In the genomic region with DNA sequence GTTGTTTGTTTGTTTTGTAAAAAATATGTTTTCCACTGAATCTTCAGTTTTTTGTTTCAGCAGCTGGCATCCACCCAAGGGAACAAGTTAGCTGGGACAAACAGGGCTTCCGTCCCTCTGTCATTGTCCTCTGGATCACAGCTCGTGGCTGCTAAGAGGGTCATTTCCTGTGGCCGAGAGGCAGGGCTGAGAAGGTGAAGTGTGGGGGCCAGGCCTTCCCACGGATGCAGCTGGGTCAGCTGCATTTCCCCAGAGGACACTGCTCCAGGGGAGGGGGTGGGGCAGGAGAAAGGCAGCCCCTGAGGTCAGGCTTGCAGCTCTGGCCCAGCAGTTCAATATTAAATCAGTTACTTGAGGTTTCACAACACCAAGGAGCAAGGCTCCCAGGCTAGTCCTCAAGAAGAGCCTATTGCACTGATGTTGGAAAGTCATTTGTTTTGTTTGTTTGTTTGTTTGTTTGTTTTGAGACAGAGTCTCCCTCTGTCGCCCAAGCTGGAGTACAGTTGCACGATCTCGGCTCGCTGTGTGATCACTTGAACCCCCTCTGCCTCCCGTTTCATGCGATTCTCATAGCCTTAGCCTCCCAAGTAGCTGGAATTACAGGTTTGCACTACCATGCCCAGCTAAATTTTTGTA, we compare ENCODE assay signal across 8 cellular contexts. TPM values are rescaled to one million over a fixed set of nuclear protein-coding genes. Genes with fewer than 3 reads are reported as not detected.
DNase-seq lines count a peak whose midpoint lies in the region; ATAC-seq and TF ChIP-seq lines count a peak whose summit lies in the region.

No MANE protein-coding gene starts in this region.

- no peak overlapping the region for H2BK15ac ChIP-seq in H9 (ENCODE audit: low read depth, low read length)

- no peak overlapping the region for H3K4me3 ChIP-seq in effector memory CD4-positive, alpha-beta T cell (ENCODE audit: insufficient read depth, low read depth, low read length, poor library complexity, severe bottlenecking)
- no peak overlapping the region for H3K4me3 ChIP-seq in PC-3 (ENCODE audit: low read length)

- H3K27ac ChIP-seq in H9 (ENCODE audit: insufficient read length, low read depth, low read length) (no peak overlapping the region), PC-3 (ENCODE audit: low read length) (no peak overlapping the region)
- H3K27ac ChIP-seq in effector memory CD4-positive, alpha-beta T cell (ENCODE audit: insufficient read depth, low read length, poor library complexity, severe bottlenecking) = no peak overlapping the region

- H4K91ac ChIP-seq in H9 (ENCODE audit: insufficient read length, low read depth, low read length) = no peak overlapping the region

- no peak overlapping the region for H2BK5ac ChIP-seq in H9 (ENCODE audit: insufficient read length, low read length)

- no peak overlapping the region for H3K56ac ChIP-seq in H9 (ENCODE audit: insufficient read length, low read depth, low read length)

- H3K4me1 Mint-ChIP-seq in H9 (peaks cover 17 to 22% of the 10 kb centered on the region in 2 experiments), brain (peaks cover 16% of the 10 kb centered on the region)

- H3K9me3 Mint-ChIP-seq in H9 (peaks cover 0 to 4% of the 10 kb centered on the region in 2 experiments; a peak in 2 of 5 replicates), brain (peaks cover 0 to 4% (median 0%) of the 10 kb centered on the region in 5 experiments)

- no peak overlapping the region for H3K23ac ChIP-seq in H9 (ENCODE audit: insufficient read length, low read depth, low read length)

- peak; percentile 37 for DNase-seq in H9
- peak; percentile 35 for DNase-seq in iPS-NIHi7 (ENCODE audit: extremely low spot score)
- peak; percentile 75 for DNase-seq in pulmonary artery endothelial cell (ENCODE audit: low read depth, low spot score)
- no peak for DNase-seq in effector memory CD4-positive, alpha-beta T cell
- DNase-seq in PC-3 = no peak
- DNase-seq in amniotic stem cell (lab: John Stamatoyannopoulos, UW) = no peak

- no peaks in the 10 kb centered on the region for H3K79me2 ChIP-seq in H9 (ENCODE audit: insufficient read depth, low read length)
- no peaks in the 10 kb centered on the region for H3K79me2 ChIP-seq in PC-3 (ENCODE audit: low read length)

- no peak overlapping the region for H2BK12ac ChIP-seq in H9 (ENCODE audit: insufficient read length, low read depth, low read length)

- no peaks in the 10 kb centered on the region for H3K9me3 ChIP-seq in H9 (ENCODE audit: control insufficient read depth, low read depth, low read length)
- H3K9me3 ChIP-seq in effector memory CD4-positive, alpha-beta T cell (ENCODE audit: control insufficient read depth, low read length) = no peaks in the 10 kb centered on the region
- H3K9me3 ChIP-seq in PC-3 (ENCODE audit: low read length) = no peaks in the 10 kb centered on the region

- peaks cover 3% of the 10 kb centered on the region for H4K20me1 ChIP-seq in H9 (ENCODE audit: control insufficient read depth, insufficient read depth, insufficient read length)
- H4K20me1 ChIP-seq in PC-3 (ENCODE audit: low read length) = no peaks in the 10 kb centered on the region

- 0 out of 2 replicates have a peak overlapping the region, but pooled peaks have one; percentile 17 for H3K14ac ChIP-seq in H9 (ENCODE audit: insufficient read depth, low read length)

- H2BK120ac ChIP-seq in H9 (ENCODE audit: low read depth, low read length, poor library complexity, severe bottlenecking) = no peak overlapping the region

- H3K4me1 ChIP-seq in H9 (ENCODE audit: insufficient read depth, low read length) = no peaks in the 10 kb centered on the region
- H3K4me1 ChIP-seq in effector memory CD4-positive, alpha-beta T cell (ENCODE audit: control insufficient read depth, insufficient read depth, low read length, poor library complexity, severe bottlenecking) = no peaks in the 10 kb centered on the region
- no peaks in the 10 kb centered on the region for H3K4me1 ChIP-seq in PC-3 (ENCODE audit: insufficient read depth, low read length)

- no peaks in the 10 kb centered on the region for H3K36me3 ChIP-seq in effector memory CD4-positive, alpha-beta T cell (ENCODE audit: control insufficient read depth, insufficient read depth, low read length)
- H3K36me3 ChIP-seq in PC-3 (ENCODE audit: low read depth, low read length) = no peaks in the 10 kb centered on the region

- no peak overlapping the region for H3K4ac ChIP-seq in H9 (ENCODE audit: low read depth, low read length)

- ATAC-seq in PC-3 (no peak), HG03135 (IDR thresholded peaks at IDR 0.05; ENCODE audit: unreplicated experiment) (no peak)

- no peak overlapping the region for H3K9ac ChIP-seq in H9 (ENCODE audit: extremely low read depth, insufficient read length, low read length)
- no peak overlapping the region for H3K9ac ChIP-seq in PC-3 (ENCODE audit: low read length)

- H4K5ac ChIP-seq in H9 (ENCODE audit: insufficient read length, low read depth, low read length) = no peak overlapping the region

- H3K27me3 ChIP-seq in H9 (ENCODE audit: insufficient read depth, low read length) = no peaks in the 10 kb centered on the region
- H3K27me3 ChIP-seq in effector memory CD4-positive, alpha-beta T cell (replicated peaks; ENCODE audit: control insufficient read depth, insufficient read depth, low read length, poor library complexity, severe bottlenecking) = no peaks in the 10 kb centered on the region
- no peaks in the 10 kb centered on the region for H3K27me3 ChIP-seq in PC-3 (ENCODE audit: low read length)

- H3K27me3 Mint-ChIP-seq in H9 (ENCODE audit: low read depth) (peaks cover 5% of the 10 kb centered on the region), brain (peaks cover 20% of the 10 kb centered on the region)

- H3K4me2 ChIP-seq in H9 (ENCODE audit: insufficient read depth, insufficient read length, low read length) (no peak overlapping the region), PC-3 (ENCODE audit: low read length) (no peak overlapping the region)

- no CpG with 5 or more reads among the region's 10 CpGs for WGBS in H9 (ENCODE audit: extremely low coverage, insufficient read length, low lambda C conversion rate)

- H3K79me1 ChIP-seq in H9 (ENCODE audit: insufficient read depth, low read depth, low read length, poor library complexity, severe bottlenecking) = no peaks in the 10 kb centered on the region

- BruUV-seq in PC-3 (replicated peaks; lab: Mats Ljungman, UMichigan) = no TSS peak

- TF ChIP-seq CTCF in H9 (conservative IDR thresholded peaks at IDR 0.05) (no peak), brain (conservative IDR thresholded peaks at IDR 0.05) (no peak), PC-3 (conservative IDR thresholded peaks at IDR 0.05; ENCODE audit: low read depth, low read length) (no peak)

- H3K4me3 Mint-ChIP-seq in H9 (no peak overlapping the region), brain (no peak overlapping the region)

- no peak overlapping the region for H2AK5ac ChIP-seq in H9 (ENCODE audit: insufficient read length, low read length)

- CTCF ChIA-PET in PC-3 (lab: Charles Lee) = no interaction called here

- H3K18ac ChIP-seq in H9 (ENCODE audit: insufficient read length, low read depth, low read length) = peak overlapping the region; percentile 51

- no peak overlapping the region for H3T11ph ChIP-seq in H9 (ENCODE audit: low read length)

- POLR2A ChIA-PET in PC-3 (lab: Charles Lee; ENCODE audit: unreplicated experiment) = no interaction called here

- H3K27ac Mint-ChIP-seq in H9 (peak overlapping the region in 1 of 3 experiments; percentile 70; a peak in 1 of 7 replicates), brain (peak overlapping the region in 3 of 5 experiments; percentile 1 to 74 (median 60))

- H3F3A ChIP-seq in PC-3 (ENCODE audit: low read length, unreplicated experiment) = no peaks in the 10 kb centered on the region

- intact Hi-C loops in PC-3 (cut with micrococcal nuclease) = no loop called here

- H2BK20ac ChIP-seq in H9 (ENCODE audit: low read depth, low read length, poor library complexity, severe bottlenecking) = no peak overlapping the region

- H2AFZ ChIP-seq in H9 (ENCODE audit: low read length) (no peak overlapping the region), PC-3 (ENCODE audit: low read length) (no peak overlapping the region)

- H3K9me2 ChIP-seq in PC-3 (replicated peaks; ENCODE audit: low read length) = no peaks in the 10 kb centered on the region

- H3K36me3 Mint-ChIP-seq in H9 (ENCODE audit: insufficient read depth in 1 of 3, low read depth in 3 of 3) (peaks cover 2 to 6% (median 4%) of the 10 kb centered on the region in 3 experiments; a peak in 2 of 7 replicates), brain (no peaks in the 10 kb centered on the region)

- H4K8ac ChIP-seq in H9 (replicated peaks; ENCODE audit: insufficient read length, low read depth, low read length) = no peak overlapping the region

- no peaks in the 10 kb centered on the region for H3K23me2 ChIP-seq in H9 (ENCODE audit: insufficient read length, low read depth, low read length, poor library complexity, severe bottlenecking)

RNA-seq across cellular contexts. Expression of gene SMTN, which starts 34.4 kb away (rescaled TPM):
- total RNA-seq in H9 (2021) (21.1 and 23.4 TPM in 2 replicates), pulmonary artery endothelial cell (93.6 and 118 TPM in 2 replicates), PC-3 (2014; rRNA removed) (145 and 167 TPM in 2 replicates)
- 32.3 TPM for polyA plus RNA-seq in brain (ENCODE audit: insufficient read depth, low read depth, low replicate concordance)

Comparison
In these comparisons a context has a peak if more than half of its experiments do, and no peak if none do; other contexts are left out.
1. DNase-seq: peak in H9 (single experiment), iPS-NIHi7 (single experiment) and pulmonary artery endothelial cell (single experiment); none in effector memory CD4-positive, alpha-beta T cell (0 of 3), PC-3 (single experiment) and amniotic stem cell (single experiment).